In genomic region chr10:22022257-22023051, GRCh38 we compare ENCODE assay signal across 8 cellular contexts. TPM values are rescaled to one million over a fixed set of nuclear protein-coding genes. Genes with fewer than 3 reads are reported as not detected.
DNase-seq lines count a peak whose midpoint lies in the region; ATAC-seq and TF ChIP-seq lines count a peak whose summit lies in the region.

No MANE protein-coding gene starts in this region.

- TF ChIP-seq CTCF in NB4 (IDR thresholded peaks at IDR 0.05; ENCODE audit: low read depth, low read length): no peak
- no peak for TF ChIP-seq CTCF in fibroblast of villous mesenchyme (IDR thresholded peaks at IDR 0.05; ENCODE audit: insufficient read depth, low read depth, low read length)

- ATAC-seq in GM19455 (IDR thresholded peaks at IDR 0.05; ENCODE audit: unreplicated experiment): no peak

- TF ChIP-seq POLR2A in NB4 (IDR thresholded peaks at IDR 0.05; ENCODE audit: extremely low read depth, insufficient read length): no peak

- peak; percentile 8 for DNase-seq in NB4 (ENCODE audit: low read depth)
- DNase-seq in activated CD4-positive, alpha-beta T cell treated with anti-CD3 and anti-CD28 coated beads, Interleukin-2, amount 50 U/mL, for 24 hours (ENCODE audit: low read depth in 1 of 2, low spot score in 1 of 2): peak; percentile 34 to 39
- DNase-seq in fibroblast of villous mesenchyme (ENCODE audit: low read depth): peak; percentile 95
- peak; percentile 16 for DNase-seq in stimulated activated CD8-positive, alpha-beta memory T cell treated with anti-CD3 and anti-CD28 coated beads, Interleukin-15, amount 100 ng/mL, for 1 hour (ENCODE audit: low read depth)
- DNase-seq in GDM1 (lab: John Stamatoyannopoulos, UW): no peak
- no peak for DNase-seq in NCI-H1105 treated with DMSO at 0.1 percent for 48 hours (lab: John Stamatoyannopoulos, UW)
- no peak for DNase-seq in NK-92 (lab: John Stamatoyannopoulos, UW; ENCODE audit: unreplicated experiment)

- H3K4me3 ChIP-seq in NB4 (ENCODE audit: low read depth, low read length): no peak overlapping the region
- H3K4me3 ChIP-seq in fibroblast of villous mesenchyme (ENCODE audit: low read depth, low read length): no peak overlapping the region

RNA-seq across cellular contexts. Expression of gene DNAJC1, which starts 18.9 kb away (rescaled TPM):
- 36.7 and 53.5 TPM in 2 replicates for total RNA-seq in fibroblast of villous mesenchyme

Comparison
In these comparisons a context has a peak if more than half of its experiments do, and no peak if none do; other contexts are left out.
1. DNase-seq: peak in NB4 (single experiment), activated CD4-positive, alpha-beta T cell treated with anti-CD3 and anti-CD28 coated beads, Interleukin-2, amount 50 U/mL, for 24 hours (2 of 2), fibroblast of villous mesenchyme (single experiment) and stimulated activated CD8-positive, alpha-beta memory T cell treated with anti-CD3 and anti-CD28 coated beads, Interleukin-15, amount 100 ng/mL, for 1 hour (single experiment); none in GDM1 (single experiment), NCI-H1105 treated with DMSO at 0.1 percent for 48 hours (single experiment) and NK-92 (single experiment).